11 cellular contexts compared by ENCODE assay signal in the genomic region with DNA sequence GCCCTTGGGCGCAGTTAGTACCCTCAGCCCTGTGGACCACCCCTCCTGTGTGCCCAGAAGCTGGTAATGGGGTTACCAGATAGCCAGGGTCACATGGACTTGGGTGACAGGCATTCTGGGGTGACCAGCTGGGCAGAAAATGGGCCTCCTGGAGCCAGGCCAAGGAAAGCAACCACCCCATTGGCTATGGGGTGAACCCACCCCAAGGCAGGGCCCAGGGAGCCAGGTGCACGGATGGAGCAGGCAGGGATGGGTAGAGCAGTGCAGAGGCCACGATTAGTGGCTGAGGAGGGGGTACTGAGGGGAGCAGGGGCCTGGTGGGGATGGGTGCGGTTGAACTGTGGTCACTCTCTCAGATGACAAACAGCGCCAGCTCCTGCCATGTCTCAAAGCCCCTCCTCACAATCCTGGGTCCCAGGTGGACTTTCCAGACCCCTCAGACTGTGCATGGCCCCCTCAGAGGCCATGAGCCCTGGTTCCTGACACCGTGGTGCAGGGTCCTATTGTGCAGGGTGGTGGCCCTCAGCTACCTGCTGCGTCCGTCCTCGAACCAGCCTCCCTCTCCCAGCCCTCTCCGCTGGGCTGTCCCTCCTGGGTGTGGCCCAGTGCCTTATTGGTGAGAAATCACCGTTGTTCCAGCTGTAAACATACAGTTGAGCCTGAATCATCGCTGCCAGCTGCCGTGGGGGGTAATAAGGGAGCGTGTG. TPM values are rescaled to one million over a fixed set of nuclear protein-coding genes. Genes with fewer than 3 reads are reported as not detected.
DNase-seq lines count a peak whose midpoint lies in the region; ATAC-seq, FAIRE-seq and TF ChIP-seq lines count a peak whose summit lies in the region.
"Had no signal": no experiment of that assay in that cellular context is flagged by ENCODE, and none has a peak within 500 bp of the region (broad histone marks: within the 10 kb centered on the region; RNA-seq: fewer than 3 reads in every experiment).

No MANE protein-coding gene starts in this region.

- TF ChIP-seq RAD21 in IMR-90 (IDR thresholded peaks at IDR 0.05; ENCODE audit: low read length): no peak

- peaks cover 11% of the 10 kb centered on the region for H3K27me3 Mint-ChIP-seq in astrocyte (ENCODE audit: low read depth, unreplicated experiment)

- no peaks in the 10 kb centered on the region for H3K9me1 ChIP-seq in IMR-90 (ENCODE audit: insufficient read depth, low read length)

- no peak overlapping the region for H4K8ac ChIP-seq in IMR-90 (ENCODE audit: low read depth in 2 of 2, low read length in 2 of 2)

- H3K79me2 ChIP-seq in astrocyte (ENCODE audit: insufficient read depth, low read length): no peaks in the 10 kb centered on the region
- H3K79me2 ChIP-seq in osteoblast (ENCODE audit: insufficient read depth, low read length): no peaks in the 10 kb centered on the region

- H3K27ac ChIP-seq in IMR-90 (ENCODE audit: insufficient read depth, low read length) (no peak overlapping the region), astrocyte (ENCODE audit: low read depth, low read length) (no peak overlapping the region), osteoblast (ENCODE audit: low read depth, low read length) (no peak overlapping the region)
- H3K27ac ChIP-seq: prostate gland, uterus had no signal

- H2BK15ac ChIP-seq in IMR-90 (ENCODE audit: low read depth, low read length): no peak overlapping the region

- TF ChIP-seq CTCF in IMR-90 (conservative IDR thresholded peaks at IDR 0.05; ENCODE audit: low read depth, low read length) (no peak), astrocyte (IDR thresholded peaks at IDR 0.05; ENCODE audit: insufficient read depth, low read depth, low read length) (no peak), osteoblast (IDR thresholded peaks at IDR 0.05; ENCODE audit: extremely low read depth, low read depth, low read length) (no peak)

- H4K91ac ChIP-seq in IMR-90 (ENCODE audit: insufficient read depth, low read depth, low read length): no peak overlapping the region

- H3K4me1 ChIP-seq in IMR-90 (ENCODE audit: control insufficient read depth, insufficient read depth, low read length): no peaks in the 10 kb centered on the region
- peaks cover 2% of the 10 kb centered on the region for H3K4me1 ChIP-seq in astrocyte (ENCODE audit: insufficient read depth, low read length)
- H3K4me1 ChIP-seq in osteoblast (ENCODE audit: insufficient read depth, low read length): no peaks in the 10 kb centered on the region
- H3K4me1 ChIP-seq: prostate gland, uterus had no signal

- H2BK120ac ChIP-seq in IMR-90 (ENCODE audit: low read depth, low read length): no peak overlapping the region

- peak; percentile 63 for ATAC-seq in IMR-90 (ENCODE audit: low read depth)
- no peak for ATAC-seq in HG02610 (IDR thresholded peaks at IDR 0.05; ENCODE audit: unreplicated experiment)
- ATAC-seq in GM19035 (IDR thresholded peaks at IDR 0.05; ENCODE audit: unreplicated experiment): no peak
- no peak for ATAC-seq in GM19328 (IDR thresholded peaks at IDR 0.05; ENCODE audit: unreplicated experiment)

- H2BK5ac ChIP-seq in IMR-90 (ENCODE audit: low read depth, low read length, poor library complexity, severe bottlenecking): no peak overlapping the region

- H4K20me1 ChIP-seq in IMR-90 (ENCODE audit: insufficient read depth, low read length) (no peaks in the 10 kb centered on the region), astrocyte (ENCODE audit: insufficient read depth, low read length) (no peaks in the 10 kb centered on the region), osteoblast (ENCODE audit: insufficient read depth, low read length) (no peaks in the 10 kb centered on the region)

- dilution Hi-C loops in IMR-90 (cut with HindIII; ENCODE audit: low sequenced_read_pairs, unreplicated experiment): no loop called here

- H2AK9ac ChIP-seq in IMR-90 (replicated peaks; ENCODE audit: low read depth, low read length, poor library complexity): no peak overlapping the region

- H2AFZ ChIP-seq in IMR-90 (replicated peaks; ENCODE audit: low read length, poor library complexity) (no peak overlapping the region), astrocyte (ENCODE audit: low read depth, low read length) (no peak overlapping the region), osteoblast (ENCODE audit: low read length) (no peak overlapping the region)

- H3K4me1 Mint-ChIP-seq in astrocyte (ENCODE audit: low read depth, unreplicated experiment): peaks cover 8% of the 10 kb centered on the region

- DNase-seq in SHP77 (lab: John Stamatoyannopoulos, UW): peak; percentile 18 to 39
- DNase-seq in SHP77 treated with DMSO at 0.1 percent for 48 hours (lab: John Stamatoyannopoulos, UW): no peak
- peak; percentile 36 for DNase-seq in IMR-90
- DNase-seq in astrocyte (ENCODE audit: low read depth): peak; percentile 20
- DNase-seq in osteoblast (ENCODE audit: insufficient read length, low spot score, missing footprints): peak; percentile 72
- DNase-seq: stimulated activated CD4-positive, alpha-beta T cell treated with anti-CD3 and anti-CD28 coated beads, Interleukin-2, amount 100 ng/mL, for 24 hours had no signal

- H3K9me3 ChIP-seq in IMR-90 (ENCODE audit: control insufficient read depth, insufficient read depth, low read length) (no peaks in the 10 kb centered on the region), astrocyte (ENCODE audit: insufficient read depth, low read depth, low read length) (no peaks in the 10 kb centered on the region), osteoblast (ENCODE audit: low read depth, low read length) (no peaks in the 10 kb centered on the region)
- H3K9me3 ChIP-seq: prostate gland, uterus had no signal

- no peak overlapping the region for H3K4me3 ChIP-seq in IMR-90 (ENCODE audit: insufficient read depth, low read depth, low read length)
- no peak overlapping the region for H3K4me3 ChIP-seq in astrocyte (ENCODE audit: insufficient read depth, low read depth, low read length)
- no peak overlapping the region for H3K4me3 ChIP-seq in osteoblast (ENCODE audit: insufficient read depth, low read length)
- H3K4me3 ChIP-seq: prostate gland, uterus had no signal

- H3K9ac ChIP-seq in IMR-90 (ENCODE audit: low read depth, low read length) (no peak overlapping the region), astrocyte (ENCODE audit: low read length) (no peak overlapping the region)

- WGBS in IMR-90 (ENCODE audit: extremely low coverage in 2 of 2, insufficient read length in 1 of 2), 2 experiments: no CpG with 5 or more reads among the region's 14 CpGs

- H2BK20ac ChIP-seq in IMR-90 (ENCODE audit: low read depth, low read length): no peak overlapping the region

- H4K5ac ChIP-seq in IMR-90 (ENCODE audit: low read depth, low read length): no peak overlapping the region

- no peak overlapping the region for H3K18ac ChIP-seq in IMR-90 (ENCODE audit: low read depth, low read length)

- H3K9me3 Mint-ChIP-seq in astrocyte (ENCODE audit: unreplicated experiment): no peaks in the 10 kb centered on the region

- no TSS peak for BruUV-seq in IMR-90 (replicated peaks; lab: Mats Ljungman, UMichigan)

- H3K4me3 Mint-ChIP-seq in astrocyte (ENCODE audit: unreplicated experiment): no peak overlapping the region

- CTCF ChIA-PET in IMR-90 (lab: Yijun Ruan, JAX): no interaction called here

- H3K56ac ChIP-seq in IMR-90 (ENCODE audit: extremely low read depth, insufficient read depth, low read length): no peak overlapping the region

- no peak overlapping the region for H3K27ac Mint-ChIP-seq in astrocyte (ENCODE audit: unreplicated experiment)

- H3K27me3 ChIP-seq in IMR-90 (ENCODE audit: control insufficient read depth, insufficient read depth, low read length) (peaks cover 15% of the 10 kb centered on the region; the same call in 1 of the 2 replicates), astrocyte (ENCODE audit: insufficient read depth, low read length) (no peaks in the 10 kb centered on the region), osteoblast (ENCODE audit: insufficient read depth, low read length) (peaks cover 6% of the 10 kb centered on the region)
- H3K27me3 ChIP-seq: uterus had no signal

- no peak overlapping the region for H3K23ac ChIP-seq in IMR-90 (ENCODE audit: low read depth, low read length)

- H3K79me1 ChIP-seq in IMR-90 (ENCODE audit: low read depth in 1 of 2, low read length in 2 of 2): no peaks in the 10 kb centered on the region

- in situ Hi-C loops in IMR-90 (cut with MboI; ENCODE audit: low sequenced_read_pairs): no loop called here

- H3K4ac ChIP-seq in IMR-90 (ENCODE audit: low read depth, low read length): no peak overlapping the region

- H3K4me2 ChIP-seq in IMR-90 (ENCODE audit: low read depth, low read length) (no peak overlapping the region), astrocyte (ENCODE audit: low read length) (no peak overlapping the region), osteoblast (ENCODE audit: insufficient read depth, low read length) (no peak overlapping the region)

- no peak overlapping the region for H2AK5ac ChIP-seq in IMR-90 (ENCODE audit: low read depth, low read length)

- POLR2A ChIA-PET in IMR-90 (lab: Charles Lee; ENCODE audit: unreplicated experiment): no interaction called here

- intact Hi-C loops in IMR-90 (cut with micrococcal nuclease): no loop called here

- no peaks in the 10 kb centered on the region for H3K36me3 Mint-ChIP-seq in astrocyte (ENCODE audit: low read depth, unreplicated experiment)

- no peak for FAIRE-seq in astrocyte (lab: Jason Lieb, UNC)

- no peak for TF ChIP-seq POLR2A in IMR-90 (IDR thresholded peaks at IDR 0.05; ENCODE audit: low read depth, low read length)

- H3K14ac ChIP-seq in IMR-90 (replicated peaks; ENCODE audit: low read depth, low read length): no peak overlapping the region

- H3K36me3 ChIP-seq in IMR-90 (ENCODE audit: control insufficient read depth, insufficient read depth, low read length) (no peaks in the 10 kb centered on the region), astrocyte (ENCODE audit: insufficient read depth, low read length) (no peaks in the 10 kb centered on the region), osteoblast (ENCODE audit: insufficient read depth, low read length) (no peaks in the 10 kb centered on the region)
- H3K36me3 ChIP-seq: prostate gland, uterus had no signal

TF ChIP-seq in IMR-90, 13 proteins besides CTCF, POLR2A, EP300 and RAD21 (continues in another document):
- no peak for TF ChIP-seq NFE2L2 (IDR thresholded peaks at IDR 0.05; ENCODE audit: low read depth, low read length)
- TF ChIP-seq, protein P1, sequence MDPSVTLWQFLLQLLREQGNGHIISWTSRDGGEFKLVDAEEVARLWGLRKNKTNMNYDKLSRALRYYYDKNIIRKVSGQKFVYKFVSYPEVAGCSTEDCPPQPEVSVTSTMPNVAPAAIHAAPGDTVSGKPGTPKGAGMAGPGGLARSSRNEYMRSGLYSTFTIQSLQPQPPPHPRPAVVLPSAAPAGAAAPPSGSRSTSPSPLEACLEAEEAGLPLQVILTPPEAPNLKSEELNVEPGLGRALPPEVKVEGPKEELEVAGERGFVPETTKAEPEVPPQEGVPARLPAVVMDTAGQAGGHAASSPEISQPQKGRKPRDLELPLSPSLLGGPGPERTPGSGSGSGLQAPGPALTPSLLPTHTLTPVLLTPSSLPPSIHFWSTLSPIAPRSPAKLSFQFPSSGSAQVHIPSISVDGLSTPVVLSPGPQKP (IDR thresholded peaks at IDR 0.05; ENCODE audit: borderline replicate concordance, low read depth, low read length): no peak

RNA-seq across cellular contexts. Expression of a gene that starts 23.4 kb away (rescaled TPM):
- total RNA-seq in IMR-90 (2012; rRNA removed) (0.18 and 0.28 TPM in 2 replicates), astrocyte (0.54 and 0.89 TPM in 2 replicates), osteoblast (1.1 TPM in 1 of 2 replicates, not detected in the other)
- 0.99 and 1.2 TPM in 2 replicates for polyA plus RNA-seq in IMR-90 (2012; rRNA removed)
- polyA plus RNA-seq in IMR-90 (2012; cell fraction: cytosol; rRNA removed): 1.5 and 1.6 TPM in 2 replicates
- 4.0 and 6.6 TPM in 2 replicates for polyA plus RNA-seq in IMR-90 (2012; cell fraction: nucleus; rRNA removed; ENCODE audit: low replicate concordance)
